In the genomic region with DNA sequence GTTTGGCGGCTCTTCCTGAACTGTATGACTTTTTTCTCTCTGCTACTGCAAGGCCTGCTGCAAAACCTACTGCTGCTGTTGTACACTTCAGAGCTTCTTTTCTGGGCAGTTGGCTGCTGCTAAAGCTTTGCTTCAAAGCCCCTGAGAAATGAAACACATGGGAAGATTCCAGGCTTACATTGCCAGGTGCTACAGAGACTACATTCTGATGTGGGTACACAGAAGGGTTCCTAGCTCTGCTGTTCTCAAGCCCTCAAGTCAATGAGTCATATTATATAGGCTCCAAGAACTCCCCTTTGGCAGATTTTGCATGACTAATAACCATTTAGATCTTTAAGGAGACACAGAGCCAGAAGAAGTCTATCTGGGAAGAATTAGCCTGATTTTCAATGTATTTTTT, we compare ENCODE assay signal across 19 cellular contexts. TPM values are rescaled to one million over a fixed set of nuclear protein-coding genes. Genes with fewer than 3 reads are reported as not detected.
DNase-seq lines count a peak whose midpoint lies in the region; ATAC-seq, FAIRE-seq and TF ChIP-seq lines count a peak whose summit lies in the region.
"Had no signal": no experiment of that assay in that cellular context is flagged by ENCODE, and none has a peak within 500 bp of the region (broad histone marks: within the 10 kb centered on the region; RNA-seq: fewer than 3 reads in every experiment).

No MANE protein-coding gene starts in this region.

- H3K4me2 ChIP-seq in H1 (ENCODE audit: insufficient read depth in 1 of 2, low read depth in 2 of 2, low read length in 2 of 2) (no peak overlapping the region), trophoblast cell (ENCODE audit: low read length) (no peak overlapping the region)

- TF ChIP-seq CTCF in H1 (IDR thresholded peaks at IDR 0.05; ENCODE audit: control extremely low read depth in 1 of 3, insufficient read depth in 1 of 3, low read depth in 1 of 3, low read length in 3 of 3) (no peak), esophagus muscularis mucosa (IDR thresholded peaks at IDR 0.05) (no peak)

- H3K9me3 ChIP-seq in H1 (ENCODE audit: insufficient read depth in 2 of 2, low read depth in 1 of 2, low read length in 1 of 2) (no peaks in the 10 kb centered on the region), trophoblast cell (ENCODE audit: insufficient read depth, low read depth, low read length) (no peaks in the 10 kb centered on the region), esophagus muscularis mucosa (no peaks in the 10 kb centered on the region)
- H3K9me3 ChIP-seq: heart right ventricle, transverse colon had no signal

- POLR2A ChIA-PET in activated CD4-positive, alpha-beta T cell treated with anti-CD3 and anti-CD28 coated beads for 36 hours (lab: Charles Lee): interaction anchor here (1.0 kb wide), 1 partner anchor 12 kb away, joined by 3 read pairs; no protein-coding TSS in a partner anchor
- POLR2A ChIA-PET in activated CD4-positive, alpha-beta T cell treated with anti-CD3 and anti-CD28 coated beads, Interleukin-2, amount 10 ng/mL, durations not matched to agents 7 days and 5 days (lab: Charles Lee): no interaction called here
- POLR2A ChIA-PET in H1 (lab: Charles Lee; ENCODE audit: partially characterized antibody): no interaction called here

- H3K4me3 ChIP-seq in H1 (ENCODE audit: extremely low read depth in 1 of 4, insufficient read depth in 2 of 4, low read depth in 3 of 4, low read length in 4 of 4) (no peak overlapping the region), trophoblast cell (ENCODE audit: low read depth, low read length) (no peak overlapping the region), esophagus muscularis mucosa (no peak overlapping the region)
- H3K4me3 ChIP-seq: heart right ventricle, transverse colon had no signal

- intact Hi-C loops in activated CD4-positive, alpha-beta T cell treated with anti-CD3 and anti-CD28 coated beads for 36 hours (cut with DNase I, micrococcal nuclease): no loop called here
- intact Hi-C loops in esophagus muscularis mucosa (cut with DNase I): no loop called here

- 0 out of 2 replicates have a peak overlapping the region, but pooled peaks have one; percentile 64 for H2AFZ ChIP-seq in H1 (ENCODE audit: low read length)
- H2AFZ ChIP-seq in trophoblast cell (ENCODE audit: insufficient read depth, low read length, poor library complexity): no peak overlapping the region

- H3K27me3 ChIP-seq in H1 (replicated peaks in 1 of 4; ENCODE audit: control insufficient read depth in 3 of 4, extremely low read depth in 1 of 4, insufficient read depth in 3 of 4, low read length in 3 of 4) (no peaks in the 10 kb centered on the region), trophoblast cell (ENCODE audit: insufficient read depth, low read length) (no peaks in the 10 kb centered on the region), esophagus muscularis mucosa (no peaks in the 10 kb centered on the region)
- H3K27me3 ChIP-seq: heart right ventricle, transverse colon had no signal

- H2BK12ac ChIP-seq in H1 (ENCODE audit: low read depth, low read length) (no peak overlapping the region), trophoblast cell (ENCODE audit: low read length) (no peak overlapping the region)

- H2BK5ac ChIP-seq in H1 (ENCODE audit: low read depth, low read length) (no peak overlapping the region), trophoblast cell (ENCODE audit: low read depth, low read length, poor library complexity) (no peak overlapping the region)

- H3K4me3 Mint-ChIP-seq in activated CD4-positive, alpha-beta T cell treated with anti-CD3 and anti-CD28 coated beads for 36 hours: no peak overlapping the region
- no peak overlapping the region for H3K4me3 Mint-ChIP-seq in activated CD4-positive, alpha-beta T cell treated with anti-CD3 and anti-CD28 coated beads, Interleukin-2, amount 10 ng/mL, durations not matched to agents 7 days and 5 days
- H3K4me3 Mint-ChIP-seq in activated T-cell treated with anti-CD3 and anti-CD28 coated beads, Interleukin-2, amount 50 U/mL, for 4 hours: no peak overlapping the region
- H3K4me3 Mint-ChIP-seq: activated naive CD4-positive, alpha-beta T cell treated with anti-CD3 and anti-CD28 coated beads, Interleukin-2, amount 50 U/mL, for 24 hours; CD8-positive, alpha-beta memory T cell had no signal

- H3K4me1 ChIP-seq in H1 (replicated peaks in 1 of 4; ENCODE audit: control insufficient read depth in 3 of 4, insufficient read depth in 4 of 4, low read length in 3 of 4) (peaks cover 0 to 2% (median 0%) of the 10 kb centered on the region in 4 experiments; a peak in 2 of 7 replicates), trophoblast cell (ENCODE audit: control insufficient read depth in 1 of 2, insufficient read depth in 2 of 2, low read length in 2 of 2) (peaks cover 0 to 2% of the 10 kb centered on the region in 2 experiments), esophagus muscularis mucosa (no peaks in the 10 kb centered on the region)
- H3K4me1 ChIP-seq: transverse colon had no signal

- H3K9me3 Mint-ChIP-seq in activated CD4-positive, alpha-beta T cell treated with anti-CD3 and anti-CD28 coated beads for 36 hours (ENCODE audit: low read depth): no peaks in the 10 kb centered on the region
- H3K9me3 Mint-ChIP-seq in activated CD4-positive, alpha-beta T cell treated with anti-CD3 and anti-CD28 coated beads, Interleukin-2, amount 10 ng/mL, durations not matched to agents 7 days and 5 days: no peaks in the 10 kb centered on the region
- H3K9me3 Mint-ChIP-seq in activated T-cell treated with anti-CD3 and anti-CD28 coated beads, Interleukin-2, amount 50 U/mL, for 4 hours: no peaks in the 10 kb centered on the region
- H3K9me3 Mint-ChIP-seq: activated naive CD4-positive, alpha-beta T cell treated with anti-CD3 and anti-CD28 coated beads, Interleukin-2, amount 50 U/mL, for 24 hours; IgD-negative memory B cell had no signal

- H3K14ac ChIP-seq in H1 (ENCODE audit: insufficient read length) (no peak overlapping the region), trophoblast cell (ENCODE audit: low read length) (no peak overlapping the region)

- no peak for TF ChIP-seq RAD21 in H1 (IDR thresholded peaks at IDR 0.05 in 1 of 2, conservative IDR thresholded peaks at IDR 0.05 in 1 of 2; ENCODE audit: low read depth in 2 of 2, low read length in 2 of 2)

- no peaks in the 10 kb centered on the region; the same call in 1 of the 2 replicates for H3K23me2 ChIP-seq in H1 (ENCODE audit: low read depth, low read length)

- H2BK120ac ChIP-seq in H1 (replicated peaks; ENCODE audit: low read depth, low read length): no peak overlapping the region
- H2BK120ac ChIP-seq in trophoblast cell (ENCODE audit: insufficient read depth, low read length, poor library complexity): no peak overlapping the region

- no peak overlapping the region for H3K27ac ChIP-seq in H1 (ENCODE audit: low read depth, low read length)
- no peak overlapping the region for H3K27ac ChIP-seq in trophoblast cell (ENCODE audit: low read depth, low read length)
- no peak overlapping the region for H3K27ac ChIP-seq in esophagus muscularis mucosa (replicated peaks in 1 of 4)
- H3K27ac ChIP-seq: heart right ventricle, transverse colon had no signal

- H3K9ac ChIP-seq in H1 (replicated peaks in 1 of 4; ENCODE audit: extremely low read depth in 1 of 4, low read depth in 3 of 4, low read length in 3 of 4) (no peak overlapping the region), trophoblast cell (ENCODE audit: low read length) (no peak overlapping the region)

- H4K91ac ChIP-seq in H1 (replicated peaks; ENCODE audit: insufficient read length, low read length): no peak overlapping the region
- H4K91ac ChIP-seq in trophoblast cell (ENCODE audit: low read depth, low read length): no peak overlapping the region

- H4K20me1 ChIP-seq in H1 (replicated peaks in 1 of 2; ENCODE audit: control insufficient read depth in 1 of 2, insufficient read depth in 2 of 2, low read length in 2 of 2): no peaks in the 10 kb centered on the region

- H3K4me1 Mint-ChIP-seq in activated CD4-positive, alpha-beta T cell treated with anti-CD3 and anti-CD28 coated beads for 36 hours: peaks cover 3% of the 10 kb centered on the region
- H3K4me1 Mint-ChIP-seq in activated CD4-positive, alpha-beta T cell treated with anti-CD3 and anti-CD28 coated beads, Interleukin-2, amount 10 ng/mL, durations not matched to agents 7 days and 5 days: no peaks in the 10 kb centered on the region
- peaks cover 5% of the 10 kb centered on the region for H3K4me1 Mint-ChIP-seq in activated T-cell treated with anti-CD3 and anti-CD28 coated beads, Interleukin-2, amount 50 U/mL, for 4 hours (ENCODE audit: low read depth)
- H3K4me1 Mint-ChIP-seq: CD8-positive, alpha-beta memory T cell had no signal

- no peak overlapping the region for H3K56ac ChIP-seq in H1 (replicated peaks; ENCODE audit: insufficient read length, low read depth, low read length)

- H3K4ac ChIP-seq in H1 (replicated peaks; ENCODE audit: insufficient read length, low read depth, low read length) (no peak overlapping the region), trophoblast cell (ENCODE audit: low read depth, low read length) (no peak overlapping the region)

- H3K79me1 ChIP-seq in H1 (ENCODE audit: low read depth, low read length) (no peaks in the 10 kb centered on the region), trophoblast cell (ENCODE audit: low read length) (no peaks in the 10 kb centered on the region)

- ATAC-seq in activated CD4-positive, alpha-beta T cell treated with anti-CD3 and anti-CD28 coated beads for 36 hours: peak; percentile 53
- ATAC-seq in activated T-cell treated with anti-CD3 and anti-CD28 coated beads, Interleukin-2, amount 50 U/mL, for 4 hours: no peak
- ATAC-seq: heart right ventricle had no signal

- TF ChIP-seq EP300 in H1 (IDR thresholded peaks at IDR 0.05; ENCODE audit: borderline replicate concordance in 1 of 2, low read depth in 2 of 2, low read length in 2 of 2): no peak
- no peak for TF ChIP-seq EP300 in esophagus muscularis mucosa (IDR thresholded peaks at IDR 0.05)

- WGBS in H1 (ENCODE audit: extremely low coverage in 1 of 2, insufficient coverage in 1 of 2, insufficient read length in 1 of 2, insufficient replicate concordance in 2 of 2, low coverage in 1 of 2, low lambda C conversion rate in 2 of 2, missing lambda C conversion rate in 1 of 2), 2 experiments: 91% methylated on average over 1 of the region's 1 CpG; no CpG with 5 or more reads in 1 of the 2 experiments
- WGBS in trophoblast cell (ENCODE audit: extremely low coverage, insufficient coverage, insufficient read length): no CpG with 5 or more reads among the region's 1 CpG
- WGBS in esophagus muscularis mucosa: 94% methylated on average over 1 of the region's 1 CpG

- no peak for FAIRE-seq in H1 (lab: Jason Lieb, UNC)
- FAIRE-seq: A204.1, endothelial cell of umbilical vein, GM12891 had no signal

- DNase-seq in activated CD4-positive, alpha-beta T cell treated with anti-CD3 and anti-CD28 coated beads for 36 hours: no peak
- no peak for DNase-seq in activated CD4-positive, alpha-beta T cell treated with anti-CD3 and anti-CD28 coated beads, Interleukin-2, amount 10 ng/mL, durations not matched to agents 7 days and 5 days
- DNase-seq in RKO (ENCODE audit: low spot score) (peak; percentile 29), H1 (ENCODE audit: low read depth in 1 of 2, low spot score in 2 of 2) (no peak), trophoblast cell (peak; percentile 22 to 53), esophagus muscularis mucosa (ENCODE audit: extremely low spot score) (no peak)
- no peak for DNase-seq in activated T-cell treated with anti-CD3 and anti-CD28 coated beads, Interleukin-2, amount 50 U/mL, for 4 hours
- DNase-seq in stimulated activated naive CD4-positive, alpha-beta T cell treated with Interleukin-2 at 50 U/mL for 16 hours (lab: John Stamatoyannopoulos, UW): no peak
- DNase-seq: CD8-positive, alpha-beta memory T cell; H7; heart right ventricle; NCI-H1105; SHP77; transverse colon had no signal

- CTCF ChIA-PET in activated CD4-positive, alpha-beta T cell treated with anti-CD3 and anti-CD28 coated beads for 36 hours (lab: Charles Lee): interaction anchor here (1.1 to 1.5 kb wide), 2 partner anchors 12 to 18 kb away, joined by 4 read pairs; no protein-coding TSS in a partner anchor
- CTCF ChIA-PET in activated CD4-positive, alpha-beta T cell treated with anti-CD3 and anti-CD28 coated beads, Interleukin-2, amount 10 ng/mL, durations not matched to agents 7 days and 5 days (lab: Charles Lee): interaction anchor here (1.1 to 1.2 kb wide), 3 partner anchors 9 to 20 kb away, joined by 3 to 4 read pairs (median 4); no protein-coding TSS in a partner anchor
- CTCF ChIA-PET in H1 (lab: Charles Lee; ENCODE audit: partially characterized antibody): interaction anchor here (1.3 kb wide), 1 partner anchor 72 kb away, joined by 5 read pairs; no protein-coding TSS in a partner anchor

- no peak overlapping the region for H4K5ac ChIP-seq in H1 (ENCODE audit: insufficient read length, low read depth, low read length)

- no peak for TF ChIP-seq POLR2A in H1 (IDR thresholded peaks at IDR 0.05; ENCODE audit: control extremely low read depth in 1 of 2, low read depth in 2 of 2, low read length in 2 of 2)
- TF ChIP-seq POLR2A in esophagus muscularis mucosa (IDR thresholded peaks at IDR 0.05; ENCODE audit: low read depth): no peak

- H3K79me2 ChIP-seq in H1 (ENCODE audit: control insufficient read depth in 1 of 2, insufficient read depth in 2 of 2, low read length in 2 of 2) (no peaks in the 10 kb centered on the region), trophoblast cell (ENCODE audit: control insufficient read depth, insufficient read depth, low read length, poor library complexity) (no peaks in the 10 kb centered on the region)

- no peak overlapping the region for H4K12ac ChIP-seq in trophoblast cell (ENCODE audit: low read depth, low read length)

- peaks cover 2% of the 10 kb centered on the region for H3K27me3 Mint-ChIP-seq in activated CD4-positive, alpha-beta T cell treated with anti-CD3 and anti-CD28 coated beads for 36 hours
- no peaks in the 10 kb centered on the region for H3K27me3 Mint-ChIP-seq in activated CD4-positive, alpha-beta T cell treated with anti-CD3 and anti-CD28 coated beads, Interleukin-2, amount 10 ng/mL, durations not matched to agents 7 days and 5 days
- H3K27me3 Mint-ChIP-seq in activated T-cell treated with anti-CD3 and anti-CD28 coated beads, Interleukin-2, amount 50 U/mL, for 4 hours (ENCODE audit: low read depth): peaks cover 3% of the 10 kb centered on the region

- H3K18ac ChIP-seq in H1 (ENCODE audit: extremely low read depth, low read length): no peak overlapping the region
- no peak overlapping the region for H3K18ac ChIP-seq in trophoblast cell (ENCODE audit: low read length)

- H2AK5ac ChIP-seq in H1 (ENCODE audit: low read depth, low read length) (no peak overlapping the region), trophoblast cell (ENCODE audit: low read length) (no peak overlapping the region)

- H3K36me3 ChIP-seq in H1 (ENCODE audit: control insufficient read depth in 2 of 4, insufficient read depth in 4 of 4, low read length in 3 of 4) (no peaks in the 10 kb centered on the region), trophoblast cell (ENCODE audit: control insufficient read depth in 1 of 2, insufficient read depth in 2 of 2, low read length in 2 of 2) (no peaks in the 10 kb centered on the region), esophagus muscularis mucosa (no peaks in the 10 kb centered on the region)
- H3K36me3 ChIP-seq: heart right ventricle, transverse colon had no signal

- no peaks in the 10 kb centered on the region for H3K36me3 Mint-ChIP-seq in activated CD4-positive, alpha-beta T cell treated with anti-CD3 and anti-CD28 coated beads for 36 hours (ENCODE audit: low read depth)
- H3K36me3 Mint-ChIP-seq in activated CD4-positive, alpha-beta T cell treated with anti-CD3 and anti-CD28 coated beads, Interleukin-2, amount 10 ng/mL, durations not matched to agents 7 days and 5 days (ENCODE audit: low read depth): no peaks in the 10 kb centered on the region
- H3K36me3 Mint-ChIP-seq in activated T-cell treated with anti-CD3 and anti-CD28 coated beads, Interleukin-2, amount 50 U/mL, for 4 hours (ENCODE audit: insufficient read depth): peaks cover 2% of the 10 kb centered on the region
- H3K36me3 Mint-ChIP-seq: activated naive CD4-positive, alpha-beta T cell treated with anti-CD3 and anti-CD28 coated beads, Interleukin-2, amount 50 U/mL, for 24 hours; CD8-positive, alpha-beta memory T cell; IgD-negative memory B cell had no signal

- no peak overlapping the region for H3K27ac Mint-ChIP-seq in activated CD4-positive, alpha-beta T cell treated with anti-CD3 and anti-CD28 coated beads for 36 hours
- H3K27ac Mint-ChIP-seq in activated CD4-positive, alpha-beta T cell treated with anti-CD3 and anti-CD28 coated beads, Interleukin-2, amount 10 ng/mL, durations not matched to agents 7 days and 5 days: no peak overlapping the region
- H3K27ac Mint-ChIP-seq: activated naive CD4-positive, alpha-beta T cell treated with anti-CD3 and anti-CD28 coated beads, Interleukin-2, amount 50 U/mL, for 24 hours; CD8-positive, alpha-beta memory T cell; IgD-negative memory B cell had no signal

- H3K23ac ChIP-seq in H1 (ENCODE audit: insufficient read length) (no peak overlapping the region), trophoblast cell (ENCODE audit: low read length) (no peak overlapping the region)

- no peak overlapping the region for H2BK20ac ChIP-seq in H1 (ENCODE audit: low read length)

- H4K8ac ChIP-seq in H1 (ENCODE audit: extremely low read depth, insufficient read depth, low read length) (no peak overlapping the region), trophoblast cell (ENCODE audit: low read depth, low read length) (no peak overlapping the region)

- no peak overlapping the region for H2BK15ac ChIP-seq in H1 (ENCODE audit: low read length)

RNA-seq across cellular contexts. Expression of gene PGAP1, which starts 12.9 kb away (rescaled TPM):
- 10 to 100 TPM; 22.2 to 25.1 TPM for total RNA-seq in activated CD4-positive, alpha-beta T cell treated with anti-CD3 and anti-CD28 coated beads for 36 hours
- 10 to 100 TPM; 39.0 to 42.0 TPM for total RNA-seq in activated CD4-positive, alpha-beta T cell treated with anti-CD3 and anti-CD28 coated beads, Interleukin-2, amount 10 ng/mL, durations not matched to agents 7 days and 5 days
- total RNA-seq in H1 (2021; fragmentation: NEBNext Ultra II Directional; extraction: Animal tissue kit (Norgen Biotek cat#: 25700)): 24.1 and 24.7 TPM in 2 replicates
- 7.5 and 8.3 TPM in 2 replicates for polyA plus RNA-seq in H1 (2011; rRNA removed)
- polyA plus RNA-seq in H1 (2011; cell fraction: cytosol; rRNA removed): 9.2 TPM
- 10.5 TPM for polyA plus RNA-seq in H1 (2011; cell fraction: nucleus; rRNA removed)
- 4.1 to 8.9 TPM (median 5.3 TPM) in 4 replicates for polyA plus RNA-seq in H1 (2012, experiment 1 of 2)
- polyA plus RNA-seq in H1 (2012, experiment 2 of 2): 0.52 TPM
- polyA plus RNA-seq in H1 (2013, experiment 1 of 2): 13.6 TPM
- 11.9 TPM for polyA plus RNA-seq in H1 (2013, experiment 2 of 2)
- 22.0 and 32.0 TPM in 2 replicates for polyA minus RNA-seq in H1 (2011; rRNA and poly(A)+ RNA removed)
- polyA minus RNA-seq in H1 (2011; cell fraction: cytosol; rRNA and poly(A)+ RNA removed): 14.6 TPM
- 40.5 TPM for polyA minus RNA-seq in H1 (2011; cell fraction: nucleus; rRNA and poly(A)+ RNA removed)
- polyA plus RNA-seq in trophoblast cell (2013): 5.6 TPM in 2 replicates
- total RNA-seq in activated T-cell treated with anti-CD3 and anti-CD28 coated beads, Interleukin-2, amount 50 U/mL, for 4 hours: 1 to 10 TPM; 5.7 to 7.5 (median 6.5) TPM
- total RNA-seq in esophagus muscularis mucosa: 1 to 10 TPM; 3.7 to 7.5 (median 5.6) TPM

Comparison
In these comparisons a context has a peak if more than half of its experiments do, and no peak if none do; other contexts are left out.
1. DNase-seq: peak in RKO (single experiment) and trophoblast cell (2 of 2); none in activated CD4-positive, alpha-beta T cell treated with anti-CD3 and anti-CD28 coated beads for 36 hours (single experiment), activated CD4-positive, alpha-beta T cell treated with anti-CD3 and anti-CD28 coated beads, Interleukin-2, amount 10 ng/mL, durations not matched to agents 7 days and 5 days (single experiment), H1 (0 of 2), activated T-cell treated with anti-CD3 and anti-CD28 coated beads, Interleukin-2, amount 50 U/mL, for 4 hours (single experiment), esophagus muscularis mucosa (single experiment) and stimulated activated naive CD4-positive, alpha-beta T cell treated with Interleukin-2 at 50 U/mL for 16 hours (single experiment).